ENCODE assay signal across 2 cellular contexts in genomic region chr2:119190726-119191125, GRCh38.
TF ChIP-seq lines count a peak whose summit lies in the region.

No MANE protein-coding gene starts in this region.

TF ChIP-seq in GM23338, 12 proteins besides CTCF, POLR2A, EP300 and RAD21 (continued from another document):
- TF ChIP-seq ZNF462 (CRISPR knock-in tag; IDR thresholded peaks at IDR 0.05) = no peak
- TF ChIP-seq REST (IDR thresholded peaks at IDR 0.05; ENCODE audit: unreplicated experiment) = no peak
- TF ChIP-seq NANOG (IDR thresholded peaks at IDR 0.05; ENCODE audit: borderline replicate concordance) = no peak
- no peak for TF ChIP-seq STAT1 (IDR thresholded peaks at IDR 0.05; ENCODE audit: unreplicated experiment)
- no peak for TF ChIP-seq EZH2phosphoT487 (IDR thresholded peaks at IDR 0.05; ENCODE audit: unreplicated experiment)
- no peak for TF ChIP-seq JUNB (IDR thresholded peaks at IDR 0.05; ENCODE audit: unreplicated experiment)
- TF ChIP-seq EZH2 (IDR thresholded peaks at IDR 0.05; ENCODE audit: low read depth, unreplicated experiment) = no peak
- no peak for TF ChIP-seq ETS1 (IDR thresholded peaks at IDR 0.05)
TF ChIP-seq in GM23338: peak in this region for 0.

TF ChIP-seq in GM12878, 131 proteins besides CTCF, POLR2A, EP300 and RAD21 (continued from another document):
- TF ChIP-seq PKNOX1 (IDR thresholded peaks at IDR 0.05) = peak; percentile 74
- TF ChIP-seq REST (IDR thresholded peaks at IDR 0.05; ENCODE audit: low read depth, low read length) = no peak
